Comparison of ENCODE assay signal across 1 cellular context in genomic region chr7:98811299-98811698, GRCh38.
TF ChIP-seq lines count a peak whose summit lies in the region.

No MANE protein-coding gene starts in this region.

TF ChIP-seq in GM12878, 131 proteins besides CTCF, POLR2A, EP300 and RAD21:
- TF ChIP-seq CREB1 (IDR thresholded peaks at IDR 0.05; ENCODE audit: low read depth) (no peak), IKZF1 (conservative IDR thresholded peaks at IDR 0.05) (no peak), PAX5 (IDR thresholded peaks at IDR 0.05; ENCODE audit: borderline replicate concordance, low read depth, low read length) (no peak), E2F8 (IDR thresholded peaks at IDR 0.05; ENCODE audit: low read depth, partially characterized antibody) (no peak), ZBTB40 (IDR thresholded peaks at IDR 0.05; ENCODE audit: borderline replicate concordance) (no peak), SMAD1 (IDR thresholded peaks at IDR 0.05; ENCODE audit: low read depth, partially characterized antibody) (no peak), SMARCA5 (IDR thresholded peaks at IDR 0.05) (no peak), RFX5 (IDR thresholded peaks at IDR 0.05; ENCODE audit: low read depth, low read length) (no peak), HDAC2 (IDR thresholded peaks at IDR 0.05) (no peak), GATAD2B (conservative IDR thresholded peaks at IDR 0.05; ENCODE audit: low read depth) (no peak), PBX3 (IDR thresholded peaks at IDR 0.05; ENCODE audit: insufficient replicate concordance, low read depth, low read length) (no peak), ATF7 (IDR thresholded peaks at IDR 0.05; ENCODE audit: low read depth) (no peak), STAT1 (conservative IDR thresholded peaks at IDR 0.05) (no peak), CHD2 (IDR thresholded peaks at IDR 0.05; ENCODE audit: borderline replicate concordance, low read depth, low read length) (no peak)
- TF ChIP-seq, protein P1, sequence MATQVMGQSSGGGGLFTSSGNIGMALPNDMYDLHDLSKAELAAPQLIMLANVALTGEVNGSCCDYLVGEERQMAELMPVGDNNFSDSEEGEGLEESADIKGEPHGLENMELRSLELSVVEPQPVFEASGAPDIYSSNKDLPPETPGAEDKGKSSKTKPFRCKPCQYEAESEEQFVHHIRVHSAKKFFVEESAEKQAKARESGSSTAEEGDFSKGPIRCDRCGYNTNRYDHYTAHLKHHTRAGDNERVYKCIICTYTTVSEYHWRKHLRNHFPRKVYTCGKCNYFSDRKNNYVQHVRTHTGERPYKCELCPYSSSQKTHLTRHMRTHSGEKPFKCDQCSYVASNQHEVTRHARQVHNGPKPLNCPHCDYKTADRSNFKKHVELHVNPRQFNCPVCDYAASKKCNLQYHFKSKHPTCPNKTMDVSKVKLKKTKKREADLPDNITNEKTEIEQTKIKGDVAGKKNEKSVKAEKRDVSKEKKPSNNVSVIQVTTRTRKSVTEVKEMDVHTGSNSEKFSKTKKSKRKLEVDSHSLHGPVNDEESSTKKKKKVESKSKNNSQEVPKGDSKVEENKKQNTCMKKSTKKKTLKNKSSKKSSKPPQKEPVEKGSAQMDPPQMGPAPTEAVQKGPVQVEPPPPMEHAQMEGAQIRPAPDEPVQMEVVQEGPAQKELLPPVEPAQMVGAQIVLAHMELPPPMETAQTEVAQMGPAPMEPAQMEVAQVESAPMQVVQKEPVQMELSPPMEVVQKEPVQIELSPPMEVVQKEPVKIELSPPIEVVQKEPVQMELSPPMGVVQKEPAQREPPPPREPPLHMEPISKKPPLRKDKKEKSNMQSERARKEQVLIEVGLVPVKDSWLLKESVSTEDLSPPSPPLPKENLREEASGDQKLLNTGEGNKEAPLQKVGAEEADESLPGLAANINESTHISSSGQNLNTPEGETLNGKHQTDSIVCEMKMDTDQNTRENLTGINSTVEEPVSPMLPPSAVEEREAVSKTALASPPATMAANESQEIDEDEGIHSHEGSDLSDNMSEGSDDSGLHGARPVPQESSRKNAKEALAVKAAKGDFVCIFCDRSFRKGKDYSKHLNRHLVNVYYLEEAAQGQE (IDR thresholded peaks at IDR 0.05; ENCODE audit: low read depth, low read length) = no peak
